1 cellular context compared by ENCODE assay signal in the genomic region with DNA sequence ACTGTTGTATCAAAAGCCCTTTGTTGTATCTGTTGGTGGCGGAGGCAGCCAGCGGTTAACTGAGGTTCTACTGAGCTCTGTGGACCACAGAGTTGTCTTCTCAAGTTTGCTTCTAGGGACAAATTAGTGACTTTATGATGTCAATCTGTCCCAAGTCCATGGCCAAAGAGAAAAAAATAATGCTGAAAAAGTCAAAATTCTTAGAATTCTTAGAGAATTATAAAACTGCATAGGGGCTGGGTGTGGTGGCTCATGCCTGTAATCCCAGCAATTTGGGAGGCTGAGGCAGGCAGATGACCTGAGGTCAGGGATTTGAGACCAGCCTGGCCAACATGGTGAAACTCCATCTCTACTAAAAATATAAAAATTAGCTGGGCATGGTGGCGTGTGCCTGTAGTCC. TPM values are rescaled to one million over a fixed set of nuclear protein-coding genes. Genes with fewer than 3 reads are reported as not detected.
"Had no signal": no experiment of that assay in that cellular context is flagged by ENCODE, and none has a peak within 500 bp of the region (broad histone marks: within the 10 kb centered on the region; RNA-seq: fewer than 3 reads in every experiment).

No MANE protein-coding gene starts in this region.

RNA-seq across cellular contexts. Expression of a gene that starts 29.1 kb away (rescaled TPM):
- polyA plus RNA-seq: SK-N-SH had no signal
